ENCODE assay signal across 12 cellular contexts in the genomic region with DNA sequence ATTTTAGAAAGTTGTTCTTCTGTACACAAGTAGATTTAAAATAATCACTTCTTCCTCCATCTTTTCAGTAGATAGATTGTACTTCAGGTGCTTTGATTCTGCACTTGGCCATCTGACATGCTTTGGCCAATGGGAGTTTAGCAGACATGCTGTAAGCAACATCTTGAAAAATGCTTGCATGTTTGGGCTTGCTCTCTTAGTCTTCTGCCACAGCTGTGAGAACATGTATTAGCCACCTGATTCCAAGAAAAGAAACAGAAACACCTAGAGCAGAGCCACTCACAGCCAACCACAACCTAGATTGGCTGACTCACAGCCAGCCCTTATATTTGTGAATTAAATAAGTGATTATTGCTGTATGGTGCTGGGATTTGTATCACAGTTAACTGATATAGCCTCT.
A peak's percentile ranks its signal among the peaks of the same experiment; 100 is the strongest.
DNase-seq lines count a peak whose midpoint lies in the region; ATAC-seq and TF ChIP-seq lines count a peak whose summit lies in the region.
"Had no signal": no experiment of that assay in that cellular context is flagged by ENCODE, and none has a peak within 500 bp of the region (broad histone marks: within the 10 kb centered on the region; RNA-seq: fewer than 3 reads in every experiment).

No MANE protein-coding gene starts in this region.

- ATAC-seq in GM19372 (IDR thresholded peaks at IDR 0.05; ENCODE audit: low read depth, unreplicated experiment) = peak; percentile 97
- ATAC-seq in HG02938 (IDR thresholded peaks at IDR 0.05; ENCODE audit: unreplicated experiment) = peak; percentile 98

- DNase-seq in GM13976 (ENCODE audit: low spot score) (peak; percentile 14), NCI-H2171 (lab: John Stamatoyannopoulos, UW) (peak; percentile 2), nephron progenitor cell (no peak), NCI-H2107 (lab: John Stamatoyannopoulos, UW) (no peak), epidermal melanocyte (ENCODE audit: insufficient read length, low spot score) (no peak), dorsolateral prefrontal cortex (no peak)
- DNase-seq: effector CD8-positive, alpha-beta T cell; NCI-H1092 had no signal

- H3K4me1 Mint-ChIP-seq in nephron progenitor cell = no peaks in the 10 kb centered on the region

- no peak overlapping the region for H3K27ac Mint-ChIP-seq in nephron progenitor cell

- peaks cover 1% of the 10 kb centered on the region for H3K9me3 Mint-ChIP-seq in nephron progenitor cell

- no peaks in the 10 kb centered on the region for H3K36me3 Mint-ChIP-seq in nephron progenitor cell (ENCODE audit: low read depth)

- H3K4me3 ChIP-seq in dorsolateral prefrontal cortex = no peak overlapping the region

- H3K27me3 Mint-ChIP-seq in nephron progenitor cell (ENCODE audit: low read depth, poor library complexity) = peaks cover 3% of the 10 kb centered on the region

- H3K27ac ChIP-seq in dorsolateral prefrontal cortex = no peak overlapping the region
- H3K27ac ChIP-seq: C4-2B, neutrophil had no signal

- no peak overlapping the region for H3K4me3 Mint-ChIP-seq in nephron progenitor cell

- in situ Hi-C loops in GM13976 (cut with MboI; ENCODE audit: low sequenced_read_pairs, unreplicated experiment) = no loop called here

- TF ChIP-seq CTCF in GM13976 (IDR thresholded peaks at IDR 0.05; ENCODE audit: borderline replicate concordance, control extremely low read depth, extremely low read depth, insufficient read depth, missing control alignments) (no peak), nephron progenitor cell (IDR thresholded peaks at IDR 0.05) (no peak), dorsolateral prefrontal cortex (IDR thresholded peaks at IDR 0.05 in 54 of 56, conservative IDR thresholded peaks at IDR 0.05 in 2 of 56; ENCODE audit: low read depth in 1 of 56, partially characterized antibody in 56 of 56) (no peak)

- intact Hi-C loops in dorsolateral prefrontal cortex (cut with DNase I) = no loop called here

- H3K27me3 ChIP-seq in dorsolateral prefrontal cortex = peaks cover 0 to 36% (median 6%) of the 10 kb centered on the region in 45 donors
- H3K27me3 ChIP-seq: neutrophil had no signal

Comparison
In these comparisons a context has a peak if more than half of its experiments do, and no peak if none do; other contexts are left out.
1. DNase-seq: peak in GM13976 (single experiment) and NCI-H2171 (single experiment); none in nephron progenitor cell (single experiment), NCI-H2107 (single experiment), epidermal melanocyte (single experiment) and dorsolateral prefrontal cortex (0 of 10).